In the genomic region with DNA sequence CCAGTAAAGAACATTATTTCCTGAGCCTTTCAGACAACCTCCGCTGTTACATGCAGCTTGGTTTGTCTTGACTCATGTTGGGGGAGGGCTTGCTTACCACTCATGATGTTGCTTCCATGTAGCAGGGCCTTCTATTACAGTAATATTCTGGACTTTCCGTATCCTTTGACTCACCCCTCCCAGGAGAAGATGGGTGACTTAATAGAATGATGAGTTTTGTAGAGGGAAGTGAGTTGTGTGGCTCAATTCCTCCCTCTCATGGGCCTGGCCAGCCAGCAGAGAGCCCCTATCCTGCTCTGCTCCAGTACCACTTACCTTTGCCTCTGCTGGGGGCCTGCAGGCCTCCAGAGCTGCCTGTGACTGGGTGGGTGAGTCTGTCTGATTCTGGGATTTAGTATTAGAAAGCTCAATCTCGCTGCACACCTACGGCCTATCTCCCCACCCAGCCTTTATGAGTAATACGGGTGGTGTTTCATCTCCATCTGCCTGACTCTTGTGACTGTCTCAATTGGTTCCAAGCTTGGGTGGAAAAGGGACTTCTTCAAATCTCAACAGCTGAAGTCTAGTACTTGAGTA, we compare ENCODE assay signal across 8 cellular contexts. TPM values are rescaled to one million over a fixed set of nuclear protein-coding genes. Genes with fewer than 3 reads are reported as not detected.
A peak's percentile ranks its signal among the peaks of the same experiment; 100 is the strongest.
DNase-seq lines count a peak whose midpoint lies in the region; ATAC-seq and TF ChIP-seq lines count a peak whose summit lies in the region.

No MANE protein-coding gene starts in this region.

- no peaks in the 10 kb centered on the region for H3K27me3 ChIP-seq in gastrocnemius medialis

- DNase-seq in AG08395 (ENCODE audit: low spot score) (peak; percentile 75), NCI-H226 (peak; percentile 87), gastrocnemius medialis (peak in 1 of 2 donors; percentile 37), germinal center (ENCODE audit: low spot score) (no peak)
- DNase-seq in NK-92 treated with Interleukin-12 subunit alpha and Interleukin-12 subunit beta, amount 100 ng/mL, for 24 hours (lab: John Stamatoyannopoulos, UW), result no peak

- intact Hi-C loops in gastrocnemius medialis (cut with DNase I; ENCODE audit: low total_unique reads), result no loop called here

- no peak overlapping the region for H3K4me3 ChIP-seq in gastrocnemius medialis

- peak in 1 of 2 donors; percentile 9 for TF ChIP-seq POLR2A in gastrocnemius medialis (IDR thresholded peaks at IDR 0.05)

- ATAC-seq in gastrocnemius medialis, result peak; percentile 21 to 37
- ATAC-seq in HG03571 (IDR thresholded peaks at IDR 0.05; ENCODE audit: unreplicated experiment), result no peak
- ATAC-seq in HG03378 (IDR thresholded peaks at IDR 0.05; ENCODE audit: unreplicated experiment), result no peak

- peak overlapping the region; percentile 58 for H3K27ac ChIP-seq in cingulate gyrus (ENCODE audit: low read depth, low read length)
- H3K27ac ChIP-seq in gastrocnemius medialis, result peak overlapping the region; percentile 10 to 53 (median 42)

- no peaks in the 10 kb centered on the region for H3K9me3 ChIP-seq in gastrocnemius medialis

- peaks cover 31 to 40% of the 10 kb centered on the region in 2 donors for H3K4me1 ChIP-seq in gastrocnemius medialis

- TF ChIP-seq CTCF in gastrocnemius medialis (IDR thresholded peaks at IDR 0.05 in 4 of 5, conservative IDR thresholded peaks at IDR 0.05 in 1 of 5), result no peak

- H3K36me3 ChIP-seq in gastrocnemius medialis, result no peaks in the 10 kb centered on the region

- in situ Hi-C loops in gastrocnemius medialis (cut with MboI; ENCODE audit: low sequenced_read_pairs in 4 of 4), result no loop called here

RNA-seq across cellular contexts. Expression of gene KLF9, which starts 52.6 kb away (rescaled TPM):
- total RNA-seq in gastrocnemius medialis, result 100 to 1,000 TPM; 122 to 174 (median 169) TPM

Comparison
In these comparisons a context has a peak if more than half of its experiments do, and no peak if none do; other contexts are left out.
1. DNase-seq: peak in AG08395 (single experiment) and NCI-H226 (single experiment); none in germinal center (single experiment) and NK-92 treated with Interleukin-12 subunit alpha and Interleukin-12 subunit beta, amount 100 ng/mL, for 24 hours (single experiment).
2. ATAC-seq: peak in gastrocnemius medialis (2 of 2); none in HG03571 (single experiment) and HG03378 (single experiment).